Comparison of ENCODE assay signal across 8 cellular contexts in the genomic region with DNA sequence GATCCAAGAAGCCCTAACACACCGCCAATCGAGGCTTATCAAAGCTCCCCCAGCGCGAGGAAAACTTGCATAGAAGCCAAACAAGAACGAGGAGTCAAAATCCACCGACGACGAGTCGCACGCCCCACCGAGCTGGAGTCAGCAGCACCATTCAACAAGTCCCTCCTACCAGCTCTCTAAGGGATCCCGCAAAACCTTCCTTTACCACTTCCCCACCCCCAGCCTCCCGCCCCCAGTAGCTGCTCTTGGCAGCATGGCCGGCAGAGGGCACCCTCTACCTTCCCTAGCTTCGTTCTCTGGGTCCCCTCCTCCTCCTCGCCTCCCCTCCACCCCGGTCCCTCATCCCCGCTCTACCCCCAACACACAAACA. TPM values are rescaled to one million over a fixed set of nuclear protein-coding genes. Genes with fewer than 3 reads are reported as not detected.
A peak's percentile ranks its signal among the peaks of the same experiment; 100 is the strongest.
DNase-seq lines count a peak whose midpoint lies in the region; ATAC-seq and TF ChIP-seq lines count a peak whose summit lies in the region.

No MANE protein-coding gene starts in this region.

- peak overlapping the region; percentile 85 for H2AFZ ChIP-seq in neuronal stem cell (ENCODE audit: low read length)

- H4K8ac ChIP-seq in neuronal stem cell (ENCODE audit: low read depth, low read length) = no peak overlapping the region

- H2BK15ac ChIP-seq in neuronal stem cell (ENCODE audit: low read length) = no peak overlapping the region

- peaks cover 5% of the 10 kb centered on the region for H3K79me1 ChIP-seq in neuronal stem cell (ENCODE audit: low read depth, low read length)

- no peak overlapping the region for H4K91ac ChIP-seq in neuronal stem cell (ENCODE audit: low read depth, low read length, poor library complexity)

- no peaks in the 10 kb centered on the region for H3K4me1 ChIP-seq in NT2/D1 (ENCODE audit: insufficient read depth, insufficient read length)
- peaks cover 0 to 10% of the 10 kb centered on the region in 2 donors for H3K4me1 ChIP-seq in neuronal stem cell (ENCODE audit: control insufficient read depth in 2 of 2, insufficient read depth in 1 of 2, low read depth in 1 of 2, low read length in 2 of 2)
- H3K4me1 ChIP-seq in testis = peaks cover 22% of the 10 kb centered on the region

- H3K14ac ChIP-seq in neuronal stem cell (ENCODE audit: low read length) = no peak overlapping the region

- no peak overlapping the region for H3K23ac ChIP-seq in neuronal stem cell (ENCODE audit: low read depth, low read length, poor library complexity)

- H3K18ac ChIP-seq in neuronal stem cell (ENCODE audit: low read length) = no peak overlapping the region

- H3K27ac ChIP-seq in neuronal stem cell (replicated peaks; ENCODE audit: low read length) (peak overlapping the region; percentile 12), testis (no peak overlapping the region)

- peak; percentile 61 for ATAC-seq in GM19372 (IDR thresholded peaks at IDR 0.05; ENCODE audit: low read depth, unreplicated experiment)
- ATAC-seq in HG03442 (IDR thresholded peaks at IDR 0.05; ENCODE audit: unreplicated experiment) = peak; percentile 70

- H2BK5ac ChIP-seq in neuronal stem cell (ENCODE audit: low read length) = no peak overlapping the region

- H3K36me3 ChIP-seq in NT2/D1 (ENCODE audit: insufficient read depth, insufficient read length, low read length) (no peaks in the 10 kb centered on the region), neuronal stem cell (replicated peaks in 1 of 2; ENCODE audit: control insufficient read depth in 2 of 2, insufficient read depth in 2 of 2, low read length in 2 of 2) (no peaks in the 10 kb centered on the region), testis (ENCODE audit: low read depth, missing control alignments) (no peaks in the 10 kb centered on the region)

- no peak for TF ChIP-seq POLR2A in testis (IDR thresholded peaks at IDR 0.05)

- no CpG with 5 or more reads among the region's 18 CpGs for WGBS in neuronal stem cell (ENCODE audit: extremely low coverage in 2 of 2, insufficient read length in 2 of 2, insufficient replicate concordance in 1 of 2), 2 donors
- WGBS in testis, 2 donors = 0 to 2% methylated on average over 18 of the region's 18 CpGs

- no peak overlapping the region for H2BK120ac ChIP-seq in neuronal stem cell (ENCODE audit: low read depth, low read length)

- H3K4ac ChIP-seq in neuronal stem cell (ENCODE audit: low read length) = no peak overlapping the region

- no peak overlapping the region for H2AK5ac ChIP-seq in neuronal stem cell (ENCODE audit: low read depth, low read length)

- peak overlapping the region; percentile 99 for H3K4me2 ChIP-seq in neuronal stem cell (ENCODE audit: insufficient read depth, low read length, poor library complexity, severe bottlenecking)

- intact Hi-C loops in testis (cut with DNase I; ENCODE audit: low total_unique reads) = no loop called here

- in situ Hi-C loops in Caki2 (cut with HindIII; ENCODE audit: low pct_unique_long_range_greater_than_20kb, low sequenced_read_pairs) = no loop called here

- H2BK12ac ChIP-seq in neuronal stem cell (ENCODE audit: low read length) = no peak overlapping the region

- H3K4me3 ChIP-seq in NT2/D1 (ENCODE audit: insufficient read length, low read depth) (peak overlapping the region; percentile 71), fibroblast of the aortic adventitia (ENCODE audit: low read depth, low read length) (peak overlapping the region; percentile 94), neuronal stem cell (ENCODE audit: low read length in 2 of 2) (peak overlapping the region; percentile 46 to 93), testis (peak overlapping the region in 1 of 2 donors; percentile 47)

- DNase-seq in Caki2 (ENCODE audit: low read depth) (peak; percentile 70), NT2/D1 (ENCODE audit: low read depth, low spot score) (peak; percentile 74), activated T-cell treated with anti-CD3 and anti-CD28 coated beads for 48 hours (ENCODE audit: low read depth) (peak; percentile 70), fibroblast of the aortic adventitia (ENCODE audit: low read depth) (peak; percentile 93), neuronal stem cell (ENCODE audit: low spot score) (peak; percentile 92), testis (peak; percentile 82)

- peak overlapping the region; percentile 83 for H3K9ac ChIP-seq in NT2/D1 (ENCODE audit: insufficient read length, low read depth)
- H3K9ac ChIP-seq in neuronal stem cell (ENCODE audit: low read depth, low read length, poor library complexity) = no peak overlapping the region

- no peaks in the 10 kb centered on the region for H3K9me3 ChIP-seq in NT2/D1 (ENCODE audit: insufficient read depth, low read length)
- peaks cover 0 to 1% of the 10 kb centered on the region in 2 donors for H3K9me3 ChIP-seq in neuronal stem cell (replicated peaks in 1 of 2; ENCODE audit: control insufficient read depth in 2 of 2, insufficient read depth in 1 of 2, low read depth in 1 of 2, low read length in 2 of 2)
- H3K9me3 ChIP-seq in testis = no peaks in the 10 kb centered on the region

- peaks cover 43% of the 10 kb centered on the region for H3K27me3 ChIP-seq in NT2/D1 (ENCODE audit: insufficient read depth, insufficient read length)
- H3K27me3 ChIP-seq in neuronal stem cell (ENCODE audit: control insufficient read depth in 3 of 3, insufficient read depth in 3 of 3, low read depth in 1 of 3, low read length in 3 of 3) = peaks cover 0 to 53% (median 32%) of the 10 kb centered on the region in 3 experiments
- no peaks in the 10 kb centered on the region for H3K27me3 ChIP-seq in testis

- TF ChIP-seq CTCF in fibroblast of the aortic adventitia (IDR thresholded peaks at IDR 0.05; ENCODE audit: insufficient read depth, low read length) (peak; percentile 85), testis (IDR thresholded peaks at IDR 0.05) (peak in 2 of 3 experiments; percentile 12 to 75)

RNA-seq across cellular contexts. Expression of a gene that starts 1.4 kb away (rescaled TPM):
- 0.55 and 1.3 TPM in 2 replicates for total RNA-seq in Caki2 (2014; rRNA removed; shearing (Covaris generic); ENCODE audit: low replicate concordance)
- total RNA-seq in fibroblast of the aortic adventitia (ENCODE audit: low replicate concordance) (2.0 and 8.1 TPM in 2 replicates), testis (under 1 TPM; 0.62 to 0.87 TPM)
- polyA plus RNA-seq in neuronal stem cell (2013, experiment 1 of 2) = 1.4 TPM
- polyA plus RNA-seq in neuronal stem cell (2013, experiment 2 of 2) = 1.3 TPM
- polyA plus RNA-seq in testis (ENCODE audit: insufficient read depth, low read depth, low replicate concordance) = 1.1 TPM
